Comparison of ENCODE assay signal across 22 cellular contexts in the genomic region with DNA sequence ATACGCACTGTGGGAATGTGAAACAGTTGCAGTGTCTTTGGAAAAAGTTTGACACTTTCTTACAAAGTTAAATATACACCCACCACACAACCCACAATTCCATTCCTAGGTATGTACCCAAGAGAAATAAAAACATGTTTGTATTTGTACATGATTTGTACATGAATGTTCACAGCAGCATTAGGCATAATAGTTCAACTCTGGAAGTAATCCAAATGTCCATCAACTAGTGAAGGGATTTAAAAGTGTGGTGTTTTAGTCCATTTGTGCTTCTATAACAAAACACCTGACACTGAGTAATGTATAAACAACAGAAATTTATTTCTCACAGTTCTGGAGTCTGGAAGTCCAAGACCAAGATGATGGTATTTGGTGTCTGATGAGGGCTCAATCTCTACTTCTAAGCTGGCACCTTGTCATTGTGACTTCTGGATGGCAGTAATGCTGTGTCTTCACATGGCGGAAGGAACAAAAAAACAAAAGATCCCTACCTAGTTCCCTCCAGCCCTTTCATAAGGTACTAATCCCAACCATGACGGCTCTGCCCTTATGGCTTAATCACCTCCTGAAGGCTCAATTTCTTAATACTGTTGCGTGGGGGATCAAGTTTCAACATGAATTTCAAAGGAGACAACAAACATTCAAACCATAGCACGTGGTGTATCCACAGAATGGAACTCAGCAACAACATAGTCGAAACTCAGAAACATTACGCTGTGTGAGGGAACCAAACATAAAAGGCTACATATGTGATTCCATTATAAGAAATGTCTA.
DNase-seq lines count a peak whose midpoint lies in the region; ATAC-seq and TF ChIP-seq lines count a peak whose summit lies in the region.
"Had no signal": no experiment of that assay in that cellular context is flagged by ENCODE, and none has a peak within 500 bp of the region (broad histone marks: within the 10 kb centered on the region; RNA-seq: fewer than 3 reads in every experiment).

No MANE protein-coding gene starts in this region.

- peak overlapping the region; percentile 85 for H3K27ac Mint-ChIP-seq in MCF 10A (ENCODE audit: low read depth, unreplicated experiment)
- H3K27ac Mint-ChIP-seq: activated CD4-positive, alpha-beta T cell treated with anti-CD3 and anti-CD28 coated beads, Interleukin-2, amount 10 ng/mL, durations not matched to agents 7 days and 5 days; activated CD8-positive, alpha-beta memory T cell treated with anti-CD3 and anti-CD28 coated beads, Interleukin-2, amount 10 ng/mL, durations not matched to agents 7 days and 5 days had no signal

- CTCF ChIA-PET in MCF 10A (lab: Yijun Ruan, JAX): interaction anchor here (1.0 to 1.2 kb wide), 2 partner anchors 11 to 159 kb away, joined by 3 to 7 read pairs; no protein-coding TSS in a partner anchor

- no peaks in the 10 kb centered on the region for H3K4me1 ChIP-seq in breast epithelium

- no peak for ATAC-seq in HG02840 (IDR thresholded peaks at IDR 0.05; ENCODE audit: low FRiP score, unreplicated experiment)
- ATAC-seq in HG02763 (IDR thresholded peaks at IDR 0.05; ENCODE audit: unreplicated experiment): no peak
- ATAC-seq: activated CD8-positive, alpha-beta memory T cell treated with anti-CD3 and anti-CD28 coated beads, Interleukin-2, amount 10 ng/mL, durations not matched to agents 7 days and 5 days; SK-N-SH treated with all-trans-retinoic acid at 6 μM for 48 hours had no signal

- H3K27me3 Mint-ChIP-seq in MCF 10A (ENCODE audit: insufficient read depth, unreplicated experiment): no peaks in the 10 kb centered on the region

- no peaks in the 10 kb centered on the region for H3K36me3 Mint-ChIP-seq in MCF 10A (ENCODE audit: insufficient read depth, unreplicated experiment)
- H3K36me3 Mint-ChIP-seq: activated CD8-positive, alpha-beta memory T cell treated with anti-CD3 and anti-CD28 coated beads, Interleukin-2, amount 10 ng/mL, durations not matched to agents 7 days and 5 days had no signal

- H3K4me3 ChIP-seq in breast epithelium: no peak overlapping the region
- H3K4me3 ChIP-seq: left ventricle myocardium inferior, MG63 had no signal

- no peaks in the 10 kb centered on the region for H3K36me3 ChIP-seq in breast epithelium
- H3K36me3 ChIP-seq: left ventricle myocardium inferior, MG63, WERI-Rb-1 had no signal

- H3K4me3 Mint-ChIP-seq in MCF 10A (ENCODE audit: unreplicated experiment): peak overlapping the region; percentile 11
- H3K4me3 Mint-ChIP-seq: activated CD4-positive, alpha-beta T cell treated with anti-CD3 and anti-CD28 coated beads, Interleukin-2, amount 10 ng/mL, durations not matched to agents 7 days and 5 days; activated CD8-positive, alpha-beta memory T cell treated with anti-CD3 and anti-CD28 coated beads, Interleukin-2, amount 10 ng/mL, durations not matched to agents 7 days and 5 days; central memory CD8-positive, alpha-beta T cell had no signal

- TF ChIP-seq POLR2A in breast epithelium (IDR thresholded peaks at IDR 0.05): no peak

- H3K27me3 ChIP-seq in breast epithelium: no peaks in the 10 kb centered on the region
- H3K27me3 ChIP-seq: MG63 had no signal

- DNase-seq in MCF 10A (ENCODE audit: unreplicated experiment): peak; percentile 96
- DNase-seq in breast epithelium (ENCODE audit: low spot score in 2 of 2): no peak
- DNase-seq in astrocyte of the hippocampus (ENCODE audit: low read depth, low spot score): peak; percentile 9
- peak; percentile 11 for DNase-seq in fibroblast of peridontal ligament (ENCODE audit: extremely low read depth)
- DNase-seq in dermis blood vessel endothelial cell: no peak
- no peak for DNase-seq in HUDEP-2 (lab: John Stamatoyannopoulos, UW; ENCODE audit: unreplicated experiment in 76 of 76)
- DNase-seq: activated CD4-positive, alpha-beta T cell treated with anti-CD3 and anti-CD28 coated beads, Interleukin-2, amount 10 ng/mL, durations not matched to agents 7 days and 5 days; activated CD8-positive, alpha-beta memory T cell treated with anti-CD3 and anti-CD28 coated beads, Interleukin-2, amount 10 ng/mL, durations not matched to agents 7 days and 5 days; activated naive CD4-positive, alpha-beta T cell treated with anti-CD3 and anti-CD28 coated beads, Interleukin-2, amount 50 U/mL, for 16 hours; aorta; GOT3; head of caudate nucleus; left ventricle myocardium inferior; MG63; RPMI8226; substantia nigra; WERI-Rb-1 had no signal

- POLR2A ChIA-PET in MCF 10A (lab: Yijun Ruan, JAX): interaction anchor here (0.6 to 3.8 kb wide), 11 partner anchors 12 to 515 kb away, joined by 3 to 14 read pairs (median 4); partner anchors contain the start of gene MINDY2

- intact Hi-C loops in MCF 10A (cut with micrococcal nuclease): no loop called here
- intact Hi-C loops in breast epithelium (cut with DNase I; ENCODE audit: low total_unique reads): no loop called here

- TF ChIP-seq CTCF in MCF 10A (IDR thresholded peaks at IDR 0.05; ENCODE audit: unreplicated experiment) (no peak), breast epithelium (IDR thresholded peaks at IDR 0.05) (no peak)

- H3K9me3 ChIP-seq in breast epithelium: no peaks in the 10 kb centered on the region
- H3K9me3 ChIP-seq: MG63 had no signal

- peaks cover 7% of the 10 kb centered on the region for H3K9me3 Mint-ChIP-seq in MCF 10A (ENCODE audit: unreplicated experiment)
- H3K9me3 Mint-ChIP-seq: activated CD4-positive, alpha-beta T cell treated with anti-CD3 and anti-CD28 coated beads, Interleukin-2, amount 10 ng/mL, durations not matched to agents 7 days and 5 days; central memory CD8-positive, alpha-beta T cell had no signal

- H3K4me1 Mint-ChIP-seq in MCF 10A (ENCODE audit: insufficient read depth, unreplicated experiment): peaks cover 38% of the 10 kb centered on the region
- H3K4me1 Mint-ChIP-seq: activated CD4-positive, alpha-beta T cell treated with anti-CD3 and anti-CD28 coated beads, Interleukin-2, amount 10 ng/mL, durations not matched to agents 7 days and 5 days; activated CD8-positive, alpha-beta memory T cell treated with anti-CD3 and anti-CD28 coated beads, Interleukin-2, amount 10 ng/mL, durations not matched to agents 7 days and 5 days; central memory CD8-positive, alpha-beta T cell had no signal

- no peak overlapping the region for H3K27ac ChIP-seq in breast epithelium
- H3K27ac ChIP-seq: C4-2B, WERI-Rb-1 had no signal

- TSS peak; percentile 77 for BruUV-seq in MCF 10A (replicated peaks; lab: Mats Ljungman, UMichigan)

Comparison
In these comparisons a context has a peak if more than half of its experiments do, and no peak if none do; other contexts are left out.
1. DNase-seq: peak in MCF 10A (single experiment), astrocyte of the hippocampus (single experiment) and fibroblast of peridontal ligament (single experiment); none in breast epithelium (0 of 2), dermis blood vessel endothelial cell (single experiment) and HUDEP-2 (0 of 76).